In the genomic region with DNA sequence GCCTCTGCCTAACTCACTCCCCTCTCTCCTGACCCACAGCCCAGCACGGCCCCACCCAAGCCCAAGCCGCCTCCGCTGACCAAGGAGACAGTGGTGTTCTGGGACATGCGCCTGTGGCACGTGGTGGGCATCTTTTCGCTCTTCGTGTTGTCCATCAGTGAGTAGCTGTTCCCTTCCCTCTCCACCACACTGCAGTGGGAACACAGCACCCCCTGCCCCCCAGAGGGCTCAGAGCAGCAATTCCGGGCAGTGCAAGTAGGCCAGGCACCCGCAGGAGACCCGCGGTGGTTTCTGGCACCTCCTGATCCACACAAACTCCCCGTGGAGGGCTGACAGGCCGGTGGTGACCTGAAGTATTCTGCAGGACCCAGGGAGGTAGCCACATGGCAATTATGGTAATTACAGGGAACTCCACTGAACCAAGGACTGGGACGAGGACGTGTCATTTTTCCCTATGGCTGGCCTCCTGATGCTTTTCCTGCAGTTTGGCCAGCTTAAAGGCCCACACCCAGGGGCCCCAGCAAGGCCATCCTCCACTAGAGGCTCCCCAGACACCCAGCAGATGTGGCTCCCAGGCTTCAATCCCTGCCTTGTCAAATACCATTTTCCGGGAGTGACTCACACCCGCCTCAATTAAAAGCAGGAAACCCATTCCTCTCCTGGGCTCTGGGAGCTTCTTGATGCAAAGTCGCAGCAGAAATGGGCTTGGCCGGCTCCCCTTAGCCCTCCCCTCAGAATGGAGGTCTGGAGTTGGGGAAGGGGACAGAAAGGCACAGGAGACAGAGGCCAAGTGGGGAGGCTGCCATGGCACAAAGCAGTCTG, we compare ENCODE assay signal across 10 cellular contexts. TPM values are rescaled to one million over a fixed set of nuclear protein-coding genes. Genes with fewer than 3 reads are reported as not detected.
DNase-seq lines count a peak whose midpoint lies in the region; ATAC-seq, FAIRE-seq and TF ChIP-seq lines count a peak whose summit lies in the region.
"Had no signal": no experiment of that assay in that cellular context is flagged by ENCODE, and none has a peak within 500 bp of the region (broad histone marks: within the 10 kb centered on the region; RNA-seq: fewer than 3 reads in every experiment).

No MANE protein-coding gene starts in this region.

- no peaks in the 10 kb centered on the region for H3K36me3 ChIP-seq in BJ (ENCODE audit: control insufficient read depth, insufficient read depth, low read length)
- no peaks in the 10 kb centered on the region for H3K36me3 ChIP-seq in bronchial epithelial cell (ENCODE audit: control insufficient read depth, insufficient read depth, low read length)
- no peaks in the 10 kb centered on the region for H3K36me3 ChIP-seq in mesenchymal stem cell (ENCODE audit: control insufficient read depth in 1 of 2, insufficient read depth in 2 of 2, low read depth in 1 of 2, low read length in 2 of 2)
- H3K36me3 ChIP-seq: gastroesophageal sphincter had no signal

- no peak overlapping the region for H3K4ac ChIP-seq in mesenchymal stem cell (ENCODE audit: low read depth in 1 of 2, low read length in 2 of 2)

- TF ChIP-seq CTCF in BJ (IDR thresholded peaks at IDR 0.05; ENCODE audit: insufficient read depth, low read depth, low read length): peak; percentile 47
- no peak for TF ChIP-seq CTCF in bronchial epithelial cell (IDR thresholded peaks at IDR 0.05; ENCODE audit: insufficient read depth, low read length, severe bottlenecking)

- H2BK15ac ChIP-seq in mesenchymal stem cell (ENCODE audit: low read depth, poor library complexity, severe bottlenecking): peak overlapping the region; percentile 15

- H3K23ac ChIP-seq in mesenchymal stem cell (ENCODE audit: low read length in 2 of 2): no peak overlapping the region

- H3K27ac ChIP-seq in mesenchymal stem cell (ENCODE audit: low read length, poor library complexity, severe bottlenecking): no peak overlapping the region
- H3K27ac ChIP-seq: gastroesophageal sphincter had no signal

- H2AK5ac ChIP-seq in mesenchymal stem cell (ENCODE audit: low read length, severe bottlenecking): no peak overlapping the region

- POLR2A ChIA-PET in BJ (lab: Charles Lee): no interaction called here

- WGBS in mesenchymal stem cell: 60% methylated on average over 19 of the region's 19 CpGs

- no peak overlapping the region for H4K91ac ChIP-seq in mesenchymal stem cell (ENCODE audit: low read length)

- no peak for DNase-seq in BJ (ENCODE audit: low read depth)
- DNase-seq in H4 (ENCODE audit: low spot score): peak; percentile 34
- DNase-seq in bronchial epithelial cell (ENCODE audit: low read depth): peak; percentile 42
- peak; percentile 66 for DNase-seq in mesenchymal stem cell
- no peak for DNase-seq in KG1 (lab: John Stamatoyannopoulos, UW)
- DNase-seq in NK-92 treated with Interleukin-12 subunit alpha and Interleukin-12 subunit beta, amount 100 ng/mL, for 24 hours (lab: John Stamatoyannopoulos, UW): no peak

- no peaks in the 10 kb centered on the region for H3K79me1 ChIP-seq in mesenchymal stem cell (replicated peaks; ENCODE audit: low read length, poor library complexity, severe bottlenecking)

- H2BK12ac ChIP-seq in mesenchymal stem cell (ENCODE audit: low read length in 2 of 2): no peak overlapping the region

- no peak overlapping the region for H2BK5ac ChIP-seq in mesenchymal stem cell (ENCODE audit: low read depth, low read length, poor library complexity, severe bottlenecking)

- H3K27me3 ChIP-seq in BJ (ENCODE audit: control insufficient read depth, insufficient read depth, low read length) (peaks cover 16% of the 10 kb centered on the region), bronchial epithelial cell (ENCODE audit: control insufficient read depth, insufficient read depth, low read length) (peaks cover 4% of the 10 kb centered on the region), mesenchymal stem cell (ENCODE audit: control insufficient read depth in 1 of 2, insufficient read depth in 1 of 2, low read length in 2 of 2) (peaks cover 34 to 54% of the 10 kb centered on the region in 2 experiments)

- H3K9me3 ChIP-seq in mesenchymal stem cell (ENCODE audit: control insufficient read depth, low read length): no peaks in the 10 kb centered on the region
- H3K9me3 ChIP-seq: gastroesophageal sphincter had no signal

- H3K4me2 ChIP-seq in mesenchymal stem cell (ENCODE audit: low read length, poor library complexity, severe bottlenecking): no peak overlapping the region

- H3K14ac ChIP-seq in mesenchymal stem cell (ENCODE audit: low read length in 2 of 2): no peak overlapping the region

- H3K4me1 ChIP-seq in mesenchymal stem cell (ENCODE audit: control insufficient read depth, insufficient read depth, low read depth, low read length): peaks cover 12% of the 10 kb centered on the region

- no peak overlapping the region for H3K18ac ChIP-seq in mesenchymal stem cell (ENCODE audit: low read depth in 1 of 2, low read length in 2 of 2)

- H3K9ac ChIP-seq in mesenchymal stem cell (ENCODE audit: low read length): no peak overlapping the region

- no peak for TF ChIP-seq POLR2A in GM18505 (IDR thresholded peaks at IDR 0.05; ENCODE audit: borderline replicate concordance, extremely low read depth, insufficient read depth, insufficient read length)

- H2BK120ac ChIP-seq in mesenchymal stem cell (ENCODE audit: low read depth, low read length): no peak overlapping the region

- H4K8ac ChIP-seq in mesenchymal stem cell (ENCODE audit: low read length): no peak overlapping the region

- FAIRE-seq in bronchial epithelial cell (lab: Jason Lieb, UNC): no peak

- H3K4me3 ChIP-seq in BJ (ENCODE audit: low read depth, low read length) (no peak overlapping the region), bronchial epithelial cell (ENCODE audit: low read depth, low read length) (no peak overlapping the region), mesenchymal stem cell (ENCODE audit: insufficient read depth in 1 of 2, low read depth in 1 of 2, low read length in 2 of 2) (no peak overlapping the region)
- H3K4me3 ChIP-seq: gastroesophageal sphincter had no signal

- CTCF ChIA-PET in BJ (lab: Yijun Ruan, JAX): interaction anchor here (0.6 to 4.2 kb wide), 38 partner anchors 9 to 664 kb away, joined by 3 to 55 read pairs (median 4); no protein-coding TSS in a partner anchor

- ATAC-seq in GM18505 (IDR thresholded peaks at IDR 0.05; ENCODE audit: unreplicated experiment): no peak
- ATAC-seq in GM18870 (IDR thresholded peaks at IDR 0.05; ENCODE audit: unreplicated experiment): no peak

- H2AFZ ChIP-seq in mesenchymal stem cell (ENCODE audit: low read depth, low read length): no peak overlapping the region

RNA-seq across cellular contexts. Expression of a gene that starts 4.8 kb away (rescaled TPM):
- polyA plus RNA-seq in BJ (2011; rRNA removed): 0.07 and 0.27 TPM in 2 replicates
- polyA minus RNA-seq in BJ (2011; rRNA and poly(A)+ RNA removed): not detected in 2 replicates
- not detected in 2 replicates for total RNA-seq in H4 (2014; rRNA removed; shearing (Covaris generic))
- total RNA-seq in bronchial epithelial cell: 1.3 and 1.6 TPM in 2 replicates
- polyA plus RNA-seq in mesenchymal stem cell (2013, experiment 1 of 2): not detected
- 0.03 TPM for polyA plus RNA-seq in mesenchymal stem cell (2013, experiment 2 of 2)
- polyA plus RNA-seq: neural cell had no signal

RNA-seq across cellular contexts. Expression of a gene that starts 11.7 kb away (rescaled TPM):
- polyA plus RNA-seq in BJ (2011; rRNA removed): not detected in 2 replicates
- not detected in 2 replicates for polyA minus RNA-seq in BJ (2011; rRNA and poly(A)+ RNA removed)
- total RNA-seq in H4 (2014; rRNA removed; shearing (Covaris generic)): not detected in 2 replicates
- total RNA-seq in bronchial epithelial cell: not detected in 2 replicates
- not detected for polyA plus RNA-seq in mesenchymal stem cell (2013, experiment 1 of 2)
- not detected for polyA plus RNA-seq in mesenchymal stem cell (2013, experiment 2 of 2)
- polyA plus RNA-seq: neural cell had no signal

RNA-seq across cellular contexts. Expression of a gene that starts 12.5 kb away (rescaled TPM):
- 3.2 and 7.2 TPM in 2 replicates for polyA plus RNA-seq in BJ (2011; rRNA removed)
- polyA minus RNA-seq in BJ (2011; rRNA and poly(A)+ RNA removed): 3.2 and 4.4 TPM in 2 replicates
- total RNA-seq in H4 (2014; rRNA removed; shearing (Covaris generic)): 0.25 and 0.39 TPM in 2 replicates
- total RNA-seq in bronchial epithelial cell: 163 and 240 TPM in 2 replicates
- 0.55 TPM for polyA plus RNA-seq in mesenchymal stem cell (2013, experiment 1 of 2)
- 0.40 TPM for polyA plus RNA-seq in mesenchymal stem cell (2013, experiment 2 of 2)

Comparison
In these comparisons a context has a peak if more than half of its experiments do, and no peak if none do; other contexts are left out.
1. DNase-seq: peak in H4 (single experiment), bronchial epithelial cell (single experiment) and mesenchymal stem cell (single experiment); none in BJ (single experiment), KG1 (single experiment) and NK-92 treated with Interleukin-12 subunit alpha and Interleukin-12 subunit beta, amount 100 ng/mL, for 24 hours (single experiment).
2. RNA of a gene that starts 12.5 kb away (total RNA-seq): 163 to 240 TPM in bronchial epithelial cell; 0.25 to 0.39 TPM in H4; every median in the first group is over 100 times any median in the second.